ENCODE assay signal across 8 cellular contexts in the genomic region with DNA sequence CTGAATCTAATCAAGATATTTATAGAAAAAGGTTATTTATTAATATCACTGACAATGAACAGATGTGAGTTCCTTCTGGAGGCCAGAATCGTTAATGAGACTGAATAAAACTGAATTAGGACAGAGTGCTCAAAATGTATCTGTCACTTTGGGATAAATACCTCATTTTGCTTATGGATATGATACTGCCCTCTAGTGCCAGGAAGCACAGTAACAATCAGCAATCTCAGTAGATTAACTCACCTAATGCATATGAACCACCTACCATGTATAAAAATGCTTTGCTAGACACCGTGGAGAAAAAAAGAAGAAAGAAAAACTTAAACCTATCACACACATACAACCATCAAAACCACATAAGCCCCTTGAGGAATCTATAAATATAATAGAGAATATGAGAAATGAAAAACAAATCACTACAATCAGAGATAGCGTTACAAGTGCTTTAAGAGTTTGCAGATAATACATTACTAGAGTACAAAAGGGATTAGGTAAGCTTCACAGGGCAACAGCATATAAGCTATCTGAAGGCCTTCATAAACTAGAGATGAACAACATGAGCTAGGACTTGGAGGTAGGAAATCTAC.
A peak's percentile ranks its signal among the peaks of the same experiment; 100 is the strongest.
DNase-seq lines count a peak whose midpoint lies in the region; ATAC-seq, FAIRE-seq and TF ChIP-seq lines count a peak whose summit lies in the region.

No MANE protein-coding gene starts in this region.

- H3K36me3 Mint-ChIP-seq in WTC11, result peaks cover 3% of the 10 kb centered on the region; the same call in 1 of the 2 replicates

- CTCF ChIA-PET in WTC11 (lab: Charles Lee), result interaction anchor here (0.9 to 2.4 kb wide), 7 partner anchors 9 to 162 kb away, joined by 3 to 8 read pairs (median 4); no protein-coding TSS in a partner anchor

- H3K4me3 Mint-ChIP-seq in WTC11, result no peak overlapping the region

- H3K4me1 Mint-ChIP-seq in WTC11, result peaks cover 16% of the 10 kb centered on the region

- no peak for FAIRE-seq in urothelium cell line (lab: Jason Lieb, UNC)

- TF ChIP-seq CTCF in WTC11 (IDR thresholded peaks at IDR 0.05), result peak; percentile 43

- H3K27me3 Mint-ChIP-seq in WTC11 (ENCODE audit: low read depth), result no peaks in the 10 kb centered on the region

- DNase-seq in NOMO-1 treated with DMSO at 0.1 percent for 48 hours (lab: John Stamatoyannopoulos, UW; ENCODE audit: unreplicated experiment) (peak; percentile 19), NOMO-1 treated with dmso at 0.1 percent for 144 hours (lab: John Stamatoyannopoulos, UW; ENCODE audit: unreplicated experiment) (no peak), WTC11 (ENCODE audit: low spot score) (no peak), iris pigment epithelial cell (ENCODE audit: low read depth) (peak; percentile 41), NCI-H187 treated with DMSO at 0.1 percent for 48 hours (lab: John Stamatoyannopoulos, UW) (no peak), urothelium cell line (ENCODE audit: low spot score) (no peak)
- DNase-seq in Jurkat, Clone E6-1 (ENCODE audit: low read depth, low spot score), result peak; percentile 36

- H3K27ac Mint-ChIP-seq in WTC11, result peak overlapping the region; percentile 80; the same call in 1 of the 2 replicates

- H3K9me3 Mint-ChIP-seq in WTC11, result no peaks in the 10 kb centered on the region

- POLR2A ChIA-PET in WTC11 (lab: Charles Lee), result interaction anchor here (0.7 kb wide), 1 partner anchor 19 kb away, joined by 3 read pairs; no protein-coding TSS in a partner anchor

- ATAC-seq in WTC11, result 0 out of 2 replicates have a peak, but pooled peaks have one; percentile 44
- ATAC-seq in GM21381 (IDR thresholded peaks at IDR 0.05; ENCODE audit: unreplicated experiment), result no peak

- no peak overlapping the region for H3K4me3 ChIP-seq in Jurkat, Clone E6-1 (ENCODE audit: low read length)

TF ChIP-seq in WTC11, 78 proteins besides CTCF, POLR2A, EP300 and RAD21:
- TF ChIP-seq SMAD4 (CRISPR knock-in tag; IDR thresholded peaks at IDR 0.05), result no peak
- TF ChIP-seq, protein P1, sequence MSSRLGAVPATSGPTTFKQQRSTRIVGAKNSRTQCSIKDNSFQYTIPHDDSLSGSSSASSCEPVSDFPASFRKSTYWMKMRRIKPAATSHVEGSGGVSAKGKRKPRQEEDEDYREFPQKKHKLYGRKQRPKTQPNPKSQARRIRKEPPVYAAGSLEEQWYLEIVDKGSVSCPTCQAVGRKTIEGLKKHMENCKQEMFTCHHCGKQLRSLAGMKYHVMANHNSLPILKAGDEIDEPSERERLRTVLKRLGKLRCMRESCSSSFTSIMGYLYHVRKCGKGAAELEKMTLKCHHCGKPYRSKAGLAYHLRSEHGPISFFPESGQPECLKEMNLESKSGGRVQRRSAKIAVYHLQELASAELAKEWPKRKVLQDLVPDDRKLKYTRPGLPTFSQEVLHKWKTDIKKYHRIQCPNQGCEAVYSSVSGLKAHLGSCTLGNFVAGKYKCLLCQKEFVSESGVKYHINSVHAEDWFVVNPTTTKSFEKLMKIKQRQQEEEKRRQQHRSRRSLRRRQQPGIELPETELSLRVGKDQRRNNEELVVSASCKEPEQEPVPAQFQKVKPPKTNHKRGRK (CRISPR knock-in tag; IDR thresholded peaks at IDR 0.05; ENCODE audit: borderline replicate concordance), result no peak
- TF ChIP-seq ZNF219 (CRISPR knock-in tag; IDR thresholded peaks at IDR 0.05; ENCODE audit: borderline replicate concordance), result no peak
- no peak for TF ChIP-seq KAT7 (CRISPR knock-in tag; IDR thresholded peaks at IDR 0.05; ENCODE audit: borderline replicate concordance)
- no peak for TF ChIP-seq GABPB1 (CRISPR knock-in tag; IDR thresholded peaks at IDR 0.05)
- TF ChIP-seq GTF2I (CRISPR knock-in tag; conservative IDR thresholded peaks at IDR 0.05), result no peak
- TF ChIP-seq, protein P2, sequence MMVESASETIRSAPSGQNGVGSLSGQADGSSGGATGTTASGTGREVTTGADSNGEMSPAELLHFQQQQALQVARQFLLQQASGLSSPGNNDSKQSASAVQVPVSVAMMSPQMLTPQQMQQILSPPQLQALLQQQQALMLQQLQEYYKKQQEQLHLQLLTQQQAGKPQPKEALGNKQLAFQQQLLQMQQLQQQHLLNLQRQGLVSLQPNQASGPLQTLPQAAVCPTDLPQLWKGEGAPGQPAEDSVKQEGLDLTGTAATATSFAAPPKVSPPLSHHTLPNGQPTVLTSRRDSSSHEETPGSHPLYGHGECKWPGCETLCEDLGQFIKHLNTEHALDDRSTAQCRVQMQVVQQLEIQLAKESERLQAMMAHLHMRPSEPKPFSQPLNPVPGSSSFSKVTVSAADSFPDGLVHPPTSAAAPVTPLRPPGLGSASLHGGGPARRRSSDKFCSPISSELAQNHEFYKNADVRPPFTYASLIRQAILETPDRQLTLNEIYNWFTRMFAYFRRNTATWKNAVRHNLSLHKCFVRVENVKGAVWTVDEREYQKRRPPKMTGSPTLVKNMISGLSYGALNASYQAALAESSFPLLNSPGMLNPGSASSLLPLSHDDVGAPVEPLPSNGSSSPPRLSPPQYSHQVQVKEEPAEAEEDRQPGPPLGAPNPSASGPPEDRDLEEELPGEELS (CRISPR knock-in tag; IDR thresholded peaks at IDR 0.05), result no peak
- TF ChIP-seq ATF1 (CRISPR knock-in tag; IDR thresholded peaks at IDR 0.05), result no peak
- no peak for TF ChIP-seq ZNF281 (CRISPR knock-in tag; IDR thresholded peaks at IDR 0.05)
- TF ChIP-seq EMX1 (CRISPR knock-in tag; IDR thresholded peaks at IDR 0.05), result no peak
- TF ChIP-seq FOXJ3 (CRISPR knock-in tag; IDR thresholded peaks at IDR 0.05; ENCODE audit: borderline replicate concordance), result no peak
- no peak for TF ChIP-seq ZNF232 (CRISPR knock-in tag; IDR thresholded peaks at IDR 0.05)
- no peak for TF ChIP-seq JUN (CRISPR knock-in tag; IDR thresholded peaks at IDR 0.05)
- TF ChIP-seq, protein P3, sequence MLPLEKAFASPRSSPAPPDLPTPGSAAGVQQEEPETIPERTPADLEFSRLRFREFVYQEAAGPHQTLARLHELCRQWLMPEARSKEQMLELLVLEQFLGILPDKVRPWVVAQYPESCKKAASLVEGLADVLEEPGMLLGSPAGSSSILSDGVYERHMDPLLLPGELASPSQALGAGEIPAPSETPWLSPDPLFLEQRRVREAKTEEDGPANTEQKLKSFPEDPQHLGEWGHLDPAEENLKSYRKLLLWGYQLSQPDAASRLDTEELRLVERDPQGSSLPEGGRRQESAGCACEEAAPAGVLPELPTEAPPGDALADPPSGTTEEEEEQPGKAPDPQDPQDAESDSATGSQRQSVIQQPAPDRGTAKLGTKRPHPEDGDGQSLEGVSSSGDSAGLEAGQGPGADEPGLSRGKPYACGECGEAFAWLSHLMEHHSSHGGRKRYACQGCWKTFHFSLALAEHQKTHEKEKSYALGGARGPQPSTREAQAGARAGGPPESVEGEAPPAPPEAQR (CRISPR knock-in tag; IDR thresholded peaks at IDR 0.05), result no peak

Comparison
In these comparisons a context has a peak if more than half of its experiments do, and no peak if none do; other contexts are left out.
1. DNase-seq: peak in NOMO-1 treated with DMSO at 0.1 percent for 48 hours (single experiment), Jurkat, Clone E6-1 (single experiment) and iris pigment epithelial cell (single experiment); none in NOMO-1 treated with dmso at 0.1 percent for 144 hours (single experiment), WTC11 (single experiment), NCI-H187 treated with DMSO at 0.1 percent for 48 hours (single experiment) and urothelium cell line (single experiment).